ENCODE assay signal across 8 cellular contexts in the genomic region with DNA sequence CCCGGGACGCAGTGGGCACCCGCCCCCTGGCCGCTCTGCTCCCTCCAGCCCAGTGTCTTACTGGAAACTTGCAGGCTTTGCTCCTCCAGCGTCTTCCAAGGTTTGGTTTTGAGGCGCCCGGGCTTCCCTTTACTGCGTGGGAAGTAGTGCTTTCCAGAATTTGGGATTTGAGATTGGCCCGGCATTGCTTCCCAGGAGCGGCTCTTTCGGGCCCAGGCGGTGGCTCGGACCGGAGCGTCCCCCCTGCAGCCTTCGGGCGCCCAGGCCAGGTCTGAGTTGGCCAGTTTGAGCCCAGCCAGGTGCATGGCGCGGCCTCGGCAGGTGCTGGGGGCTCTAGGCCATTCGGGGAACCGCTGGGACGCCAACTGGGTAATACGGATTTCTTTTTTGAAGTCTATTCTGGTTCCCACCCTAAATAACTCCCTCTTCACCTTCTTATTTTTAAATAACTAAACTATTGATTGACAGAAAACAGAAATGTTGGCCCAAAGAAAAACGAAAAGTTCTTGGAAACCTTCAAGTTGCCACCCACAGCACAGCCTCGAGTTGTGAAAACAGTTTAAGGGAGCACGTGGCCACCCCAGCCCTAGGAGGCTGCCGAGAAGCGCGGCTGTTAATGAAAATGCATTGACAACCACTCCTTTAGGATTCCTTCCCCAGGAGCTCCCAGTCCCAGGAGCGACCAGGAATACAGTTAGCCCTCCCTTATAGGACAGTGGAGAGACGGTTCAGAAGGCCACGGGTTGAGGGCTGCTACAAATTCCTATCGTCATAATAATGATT. TPM values are rescaled to one million over a fixed set of nuclear protein-coding genes. Genes with fewer than 3 reads are reported as not detected.
DNase-seq lines count a peak whose midpoint lies in the region; ATAC-seq and TF ChIP-seq lines count a peak whose summit lies in the region.

No MANE protein-coding gene starts in this region.

- ATAC-seq in left ventricle myocardium superior (no peak), GM19395 (IDR thresholded peaks at IDR 0.05; ENCODE audit: unreplicated experiment) (no peak)

- H3K9me3 ChIP-seq in left ventricle myocardium inferior (replicated peaks): no peaks in the 10 kb centered on the region
- H3K9me3 ChIP-seq in uterus: no peaks in the 10 kb centered on the region

- H3K27me3 Mint-ChIP-seq in nephron (ENCODE audit: low read depth): peaks cover 70% of the 10 kb centered on the region

- no peaks in the 10 kb centered on the region for H3K9me3 Mint-ChIP-seq in nephron

- no peaks in the 10 kb centered on the region for H3K36me3 Mint-ChIP-seq in nephron (ENCODE audit: low read depth)

- TF ChIP-seq CTCF in left ventricle myocardium inferior (IDR thresholded peaks at IDR 0.05; ENCODE audit: borderline replicate concordance) (no peak), coronary artery (IDR thresholded peaks at IDR 0.05) (no peak), nephron (IDR thresholded peaks at IDR 0.05; ENCODE audit: unreplicated experiment in 3 of 3) (no peak), uterus (IDR thresholded peaks at IDR 0.05) (no peak), GM10248 (IDR thresholded peaks at IDR 0.05; ENCODE audit: control extremely low read depth, extremely low read depth, low read depth, missing control alignments) (no peak)

- intact Hi-C loops in left ventricle myocardium inferior (cut with micrococcal nuclease): loop anchor here (10.0 kb wide), 1 partner anchor 593 kb away; no protein-coding TSS in a partner anchor
- intact Hi-C loops in left ventricle myocardium superior (cut with micrococcal nuclease): no loop called here
- intact Hi-C loops in uterus (cut with DNase I; ENCODE audit: low total_unique reads): no loop called here

- CTCF ChIA-PET in GM10248 (lab: Yijun Ruan, JAX): no interaction called here

- H3K36me3 ChIP-seq in left ventricle myocardium inferior: no peaks in the 10 kb centered on the region
- no peaks in the 10 kb centered on the region for H3K36me3 ChIP-seq in uterus

- peak overlapping the region; percentile 86 to 88 (median 88) for H3K4me3 Mint-ChIP-seq in nephron

- no peak overlapping the region for H3K27ac Mint-ChIP-seq in nephron

- H3K27me3 ChIP-seq in left ventricle myocardium inferior (ENCODE audit: low read depth): peaks cover 81% of the 10 kb centered on the region
- H3K27me3 ChIP-seq in uterus: peaks cover 0 to 20% of the 10 kb centered on the region in 2 donors

- H3K4me1 ChIP-seq in left ventricle myocardium inferior (peaks cover 16% of the 10 kb centered on the region), uterus (peaks cover 0 to 19% of the 10 kb centered on the region in 2 donors)

- no peak for TF ChIP-seq POLR2A in uterus (IDR thresholded peaks at IDR 0.05)

- H3K4me3 ChIP-seq in left ventricle myocardium inferior (peak overlapping the region; percentile 69), coronary artery (peak overlapping the region; percentile 72), uterus (peak overlapping the region; percentile 43 to 55)

- POLR2A ChIA-PET in GM10248 (lab: Yijun Ruan, JAX): no interaction called here

- H3K27ac ChIP-seq in left ventricle myocardium inferior (replicated peaks) (no peak overlapping the region), coronary artery (no peak overlapping the region), uterus (peak overlapping the region; percentile 46 to 72)

- peaks cover 11% of the 10 kb centered on the region for H3K4me1 Mint-ChIP-seq in nephron

- no peak for DNase-seq in left ventricle myocardium inferior
- no peak for DNase-seq in left ventricle myocardium superior
- no peak for DNase-seq in coronary artery (ENCODE audit: low spot score)
- DNase-seq in uterus: no peak
- no peak for DNase-seq in GM10248 (ENCODE audit: extremely low spot score)
- no peak for DNase-seq in DMS114 treated with DMSO at 0.1 percent for 48 hours (lab: John Stamatoyannopoulos, UW; ENCODE audit: unreplicated experiment)

RNA-seq across cellular contexts. Expression of gene SNTG2, which starts 0.8 kb away (rescaled TPM):
- 0.47 TPM for total RNA-seq in left ventricle myocardium inferior
- 0.77 TPM for total RNA-seq in left ventricle myocardium superior
- total RNA-seq in uterus: 10 to 100 TPM in 3 of 4 donors, 1 to 10 TPM in 1; 3.2 to 46.2 (median 31.4) TPM

Comparison
In these comparisons a context has a peak if more than half of its experiments do, and no peak if none do; other contexts are left out.
1. H3K27ac ChIP-seq: peak in uterus (2 of 2); none in left ventricle myocardium inferior (single experiment) and coronary artery (0 of 2).
2. Peak in every context shown above with its lines, with median percentiles within 50 percentile points of each other: H3K4me3 ChIP-seq.